Comparison of ENCODE assay signal across 16 cellular contexts in genomic region chr3:72844436-72844999, GRCh38.
A peak's percentile ranks its signal among the peaks of the same experiment; 100 is the strongest.
DNase-seq lines count a peak whose midpoint lies in the region; ATAC-seq and TF ChIP-seq lines count a peak whose summit lies in the region.
"Had no signal": no experiment of that assay in that cellular context is flagged by ENCODE, and none has a peak within 500 bp of the region (broad histone marks: within the 10 kb centered on the region; RNA-seq: fewer than 3 reads in every experiment).

No MANE protein-coding gene starts in this region.

- peak; percentile 39 for ATAC-seq in GM18499 (IDR thresholded peaks at IDR 0.05; ENCODE audit: insufficient read depth, unreplicated experiment)
- peak; percentile 27 for ATAC-seq in HG03442 (IDR thresholded peaks at IDR 0.05; ENCODE audit: unreplicated experiment)
- no peak for ATAC-seq in GM21576 (IDR thresholded peaks at IDR 0.05; ENCODE audit: unreplicated experiment)
- no peak for ATAC-seq in HG02885 (IDR thresholded peaks at IDR 0.05; ENCODE audit: poor library complexity, unreplicated experiment)

- DNase-seq in EL (peak; percentile 25), choroid plexus epithelial cell (ENCODE audit: low read depth) (peak; percentile 29), OCI-M1 (lab: John Stamatoyannopoulos, UW) (no peak)
- no peak for DNase-seq in stimulated activated naive CD4-positive, alpha-beta T cell treated with Interleukin-2 at 50 U/mL for 16 hours (lab: John Stamatoyannopoulos, UW)
- DNase-seq: activated effector memory CD4-positive, alpha-beta T cell treated with anti-CD3 and anti-CD28 coated beads, Interleukin-2, amount 50 U/mL, for 16 hours; CD4-positive, alpha-beta memory T cell; central memory CD4-positive, alpha-beta T cell; NCI-H526; occipital lobe had no signal

- no peak for TF ChIP-seq CTCF in choroid plexus epithelial cell (conservative IDR thresholded peaks at IDR 0.05; ENCODE audit: low read depth, low read length)

- H3K4me3 ChIP-seq in choroid plexus epithelial cell (ENCODE audit: low read depth, low read length) = no peak overlapping the region
- H3K4me3 ChIP-seq: lung, smooth muscle cell, tibial nerve had no signal

Comparison
In these comparisons a context has a peak if more than half of its experiments do, and no peak if none do; other contexts are left out.
1. DNase-seq: peak in EL (single experiment) and choroid plexus epithelial cell (single experiment); none in stimulated activated naive CD4-positive, alpha-beta T cell treated with Interleukin-2 at 50 U/mL for 16 hours (single experiment) and OCI-M1 (single experiment).
2. ATAC-seq: peak in GM18499 (single experiment) and HG03442 (single experiment); none in GM21576 (single experiment) and HG02885 (single experiment).